30 cellular contexts compared by ENCODE assay signal in the genomic region with DNA sequence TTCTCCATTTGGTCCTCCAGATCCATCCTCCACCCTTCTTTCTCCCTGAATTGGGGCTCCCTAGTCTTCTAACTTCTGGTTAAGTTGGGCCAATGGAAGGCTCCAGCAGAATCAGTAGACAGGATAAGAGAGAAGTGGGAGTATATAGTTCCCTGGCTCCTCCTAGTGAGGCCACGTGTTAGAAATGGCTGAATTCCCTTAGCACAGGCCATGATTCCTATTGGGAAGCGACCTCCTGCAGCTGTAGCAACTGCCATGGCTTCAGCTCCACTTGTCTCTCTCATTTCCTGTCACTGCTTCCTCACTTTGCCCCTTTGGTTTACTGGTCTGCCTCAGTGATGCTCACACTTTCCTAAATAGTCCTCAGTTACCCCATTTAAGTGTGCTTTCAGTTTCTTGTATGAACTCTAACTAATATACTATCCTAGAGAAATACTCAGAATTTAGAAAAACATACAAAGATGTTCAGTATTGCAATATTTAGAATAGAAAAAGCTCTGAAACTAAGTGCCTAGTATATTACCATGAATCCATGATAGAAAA.
"Had no signal": no experiment of that assay in that cellular context is flagged by ENCODE, and none has a peak within 500 bp of the region (broad histone marks: within the 10 kb centered on the region; RNA-seq: fewer than 3 reads in every experiment).

No MANE protein-coding gene starts in this region.

- H3K4me3 Mint-ChIP-seq: activated naive CD4-positive, alpha-beta T cell treated with anti-CD3 and anti-CD28 coated beads for 36 hours; activated naive CD8-positive, alpha-beta T cell treated with anti-CD3 and anti-CD28 coated beads, Interleukin-2, amount 10 ng/mL, durations not matched to agents 7 days and 5 days; activated T-helper 1 cell treated with anti-CD3 and anti-CD28 coated beads, Interleukin-12 subunit alpha, Interleukin-12 subunit beta, Interleukin-2, Interleukin-4 antibody, amounts not matched to agents 30 ng/mL and 10 ng/mL and 1 ng/mL, durations not matched to agents 14 hours and 24 hours and 36 hours; effector memory CD8-positive, alpha-beta T cell; naive thymus-derived CD4-positive, alpha-beta T cell; stimulated activated memory B cell treated with anti-CD40 and anti-IgM and Interleukin-4, amounts not matched to agents 10 μg/mL and 1 μg/mL and 100 μg/mL, for 72 hours had no signal

- H3K36me3 ChIP-seq: brain microvascular endothelial cell, gastrocnemius medialis, transverse colon had no signal

- H3K9me3 Mint-ChIP-seq: activated naive CD8-positive, alpha-beta T cell treated with anti-CD3 and anti-CD28 coated beads, Interleukin-2, amount 10 ng/mL, durations not matched to agents 7 days and 5 days had no signal

- H3K79me2 ChIP-seq: parathyroid adenoma had no signal

- H3K27me3 Mint-ChIP-seq: effector memory CD8-positive, alpha-beta T cell; stimulated activated memory B cell treated with anti-CD40 and anti-IgM and Interleukin-4, amounts not matched to agents 10 μg/mL and 1 μg/mL and 100 μg/mL, for 72 hours had no signal

- H3K4me2 ChIP-seq: smooth muscle cell had no signal

- H3K27ac ChIP-seq: brain microvascular endothelial cell, coronary artery, gastrocnemius medialis, parathyroid adenoma, psoas muscle, transverse colon, VCaP had no signal

- H3K9me3 ChIP-seq: gastrocnemius medialis, psoas muscle, transverse colon had no signal

- DNase-seq: activated CD4-positive, alpha-beta T cell treated with anti-CD3 and anti-CD28 coated beads for 48 hours; activated CD4-positive, alpha-beta T cell treated with anti-CD3 and anti-CD28 coated beads, Interleukin-2, amount 50 U/mL, for 48 hours; activated CD8-positive, alpha-beta memory T cell treated with anti-CD3 and anti-CD28 coated beads, Interleukin-2, amount 50 U/mL, for 4 hours; activated effector memory CD4-positive, alpha-beta T cell treated with anti-CD3 and anti-CD28 coated beads, Interleukin-2, amount 50 U/mL, for 16 hours; activated naive CD4-positive, alpha-beta T cell treated with anti-CD3 and anti-CD28 coated beads for 36 hours; activated naive CD8-positive, alpha-beta T cell treated with anti-CD3 and anti-CD28 coated beads, Interleukin-2, amount 10 ng/mL, durations not matched to agents 7 days and 5 days; activated T-cell treated with anti-CD3 and anti-CD28 coated beads, Interleukin-2, amount 50 U/mL, for 1 hour; amniotic stem cell; brain microvascular endothelial cell; effector memory CD8-positive, alpha-beta T cell; erythroblast; gastrocnemius medialis; glutamatergic neuron; kidney; left colon; midbrain; naive thymus-derived CD4-positive, alpha-beta T cell; occipital lobe; psoas muscle; stimulated activated CD4-positive, alpha-beta T cell treated with anti-CD3 and anti-CD28 coated beads, Interleukin-1b, Interleukin-23, amount 100 ng/mL, for 48 hours; stimulated activated CD4-positive, alpha-beta T cell treated with anti-CD3 and anti-CD28 coated beads, Interleukin-4, amount 100 ng/mL, for 4 hours; stimulated activated CD8-positive, alpha-beta memory T cell treated with anti-CD3 and anti-CD28 coated beads, Interleukin-4, amount 100 ng/mL, for 48 hours; transverse colon had no signal

- ATAC-seq: activated CD4-positive, CD25-positive, alpha-beta regulatory T cell treated with anti-CD3 and anti-CD28 coated beads, Interleukin-2, amount 50 U/mL, for 24 hours; effector memory CD8-positive, alpha-beta T cell; gastrocnemius medialis; left colon; naive thymus-derived CD4-positive, alpha-beta T cell; psoas muscle; stimulated activated memory B cell treated with anti-CD40 and anti-IgM and Interleukin-4, amounts not matched to agents 10 μg/mL and 1 μg/mL and 100 μg/mL, for 72 hours had no signal

- H3K4me1 Mint-ChIP-seq: naive thymus-derived CD4-positive, alpha-beta T cell; stimulated activated memory B cell treated with anti-CD40 and anti-IgM and Interleukin-4, amounts not matched to agents 10 μg/mL and 1 μg/mL and 100 μg/mL, for 72 hours had no signal

- H3K9ac ChIP-seq: parathyroid adenoma had no signal

- H3K27me3 ChIP-seq: brain microvascular endothelial cell, gastrocnemius medialis, transverse colon had no signal

- H3K4me3 ChIP-seq: coronary artery, gastrocnemius medialis, psoas muscle, smooth muscle cell, transverse colon had no signal

- H3K4me1 ChIP-seq: gastrocnemius medialis, parathyroid adenoma, psoas muscle, transverse colon had no signal

- H2AFZ ChIP-seq: parathyroid adenoma had no signal

- H3K27ac Mint-ChIP-seq: activated naive CD4-positive, alpha-beta T cell treated with anti-CD3 and anti-CD28 coated beads for 36 hours; activated naive CD8-positive, alpha-beta T cell treated with anti-CD3 and anti-CD28 coated beads, Interleukin-2, amount 10 ng/mL, durations not matched to agents 7 days and 5 days; activated T-helper 1 cell treated with anti-CD3 and anti-CD28 coated beads, Interleukin-12 subunit alpha, Interleukin-12 subunit beta, Interleukin-2, Interleukin-4 antibody, amounts not matched to agents 30 ng/mL and 10 ng/mL and 1 ng/mL, durations not matched to agents 14 hours and 24 hours and 36 hours; effector memory CD8-positive, alpha-beta T cell; naive thymus-derived CD4-positive, alpha-beta T cell; stimulated activated memory B cell treated with anti-CD40 and anti-IgM and Interleukin-4, amounts not matched to agents 10 μg/mL and 1 μg/mL and 100 μg/mL, for 72 hours had no signal
